ENCODE assay signal across 13 cellular contexts in the genomic region with DNA sequence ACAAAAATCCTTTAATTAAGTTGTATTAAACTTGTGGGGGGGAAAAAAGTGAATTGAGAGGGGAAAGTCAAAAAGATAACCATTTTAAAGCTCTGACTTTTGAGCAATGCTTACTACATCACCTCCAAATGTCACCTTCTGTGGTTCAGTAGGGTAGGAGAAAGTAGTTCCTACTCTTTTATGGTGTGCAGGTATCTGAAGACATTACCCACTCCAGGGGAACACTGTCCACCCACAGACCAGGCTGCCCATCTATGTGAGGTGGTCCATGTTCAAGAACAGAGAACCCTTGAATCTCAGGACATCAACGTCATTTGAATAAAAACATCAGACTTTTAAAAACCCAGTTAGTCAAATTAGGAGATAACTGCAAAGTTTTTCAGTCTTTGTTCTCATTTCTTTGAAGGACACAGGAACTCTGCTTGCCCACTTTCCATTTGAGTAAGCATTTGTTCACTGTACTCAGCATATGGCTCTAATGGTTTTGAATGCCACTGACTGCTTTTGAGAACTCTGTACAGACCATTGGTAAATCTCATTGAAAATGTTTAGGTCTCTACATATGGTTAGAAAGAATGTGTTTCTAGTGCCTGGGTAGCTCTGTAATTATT. TPM values are rescaled to one million over a fixed set of nuclear protein-coding genes. Genes with fewer than 3 reads are reported as not detected.
DNase-seq lines count a peak whose midpoint lies in the region; ATAC-seq and TF ChIP-seq lines count a peak whose summit lies in the region.
"Had no signal": no experiment of that assay in that cellular context is flagged by ENCODE, and none has a peak within 500 bp of the region (broad histone marks: within the 10 kb centered on the region; RNA-seq: fewer than 3 reads in every experiment).

No MANE protein-coding gene starts in this region.

- H3K4me1 Mint-ChIP-seq in activated naive CD8-positive, alpha-beta T cell treated with anti-CD3 and anti-CD28 coated beads for 36 hours = peaks cover 6% of the 10 kb centered on the region
- H3K4me1 Mint-ChIP-seq in activated naive CD8-positive, alpha-beta T cell treated with anti-CD3 and anti-CD28 coated beads, Interleukin-2, amount 50 U/mL, for 24 hours = peaks cover 2% of the 10 kb centered on the region

- H3K27me3 Mint-ChIP-seq in activated naive CD8-positive, alpha-beta T cell treated with anti-CD3 and anti-CD28 coated beads for 36 hours = peaks cover 26% of the 10 kb centered on the region
- H3K27me3 Mint-ChIP-seq in activated naive CD8-positive, alpha-beta T cell treated with anti-CD3 and anti-CD28 coated beads, Interleukin-2, amount 50 U/mL, for 24 hours = peaks cover 10% of the 10 kb centered on the region

- intact Hi-C loops in stomach (cut with DNase I; ENCODE audit: low total_unique reads) = no loop called here

- H3K36me3 Mint-ChIP-seq in activated naive CD8-positive, alpha-beta T cell treated with anti-CD3 and anti-CD28 coated beads for 36 hours = no peaks in the 10 kb centered on the region
- no peaks in the 10 kb centered on the region for H3K36me3 Mint-ChIP-seq in activated naive CD8-positive, alpha-beta T cell treated with anti-CD3 and anti-CD28 coated beads, Interleukin-2, amount 50 U/mL, for 24 hours (ENCODE audit: low read depth)

- ATAC-seq in activated naive CD8-positive, alpha-beta T cell treated with anti-CD3 and anti-CD28 coated beads, Interleukin-2, amount 50 U/mL, for 24 hours = no peak
- ATAC-seq in GM21576 (IDR thresholded peaks at IDR 0.05; ENCODE audit: unreplicated experiment) = peak; percentile 98
- ATAC-seq in HG03103 (IDR thresholded peaks at IDR 0.05; ENCODE audit: low read depth, unreplicated experiment) = peak; percentile 91
- ATAC-seq in upper lobe of left lung (ENCODE audit: low FRiP score in 2 of 2) = no peak
- ATAC-seq: A549 had no signal

- no peak for TF ChIP-seq POLR2A in upper lobe of left lung (IDR thresholded peaks at IDR 0.05)
- TF ChIP-seq POLR2A in stomach (IDR thresholded peaks at IDR 0.05) = no peak

- H3K4me3 ChIP-seq in upper lobe of left lung (no peak overlapping the region), stomach (no peak overlapping the region)
- H3K4me3 ChIP-seq: A549, ascending aorta had no signal

- H3K4me3 Mint-ChIP-seq in activated naive CD8-positive, alpha-beta T cell treated with anti-CD3 and anti-CD28 coated beads for 36 hours = no peak overlapping the region
- H3K4me3 Mint-ChIP-seq in activated naive CD8-positive, alpha-beta T cell treated with anti-CD3 and anti-CD28 coated beads, Interleukin-2, amount 50 U/mL, for 24 hours = no peak overlapping the region
- H3K4me3 Mint-ChIP-seq: T-helper 2 cell treated with Interferon-gamma antibody and Interleukin-4, amounts not matched to agents 5 μg/mL and 100 μg/mL, for 36 hours had no signal

- H3K4me1 ChIP-seq in upper lobe of left lung (no peaks in the 10 kb centered on the region), stomach (no peaks in the 10 kb centered on the region)
- H3K4me1 ChIP-seq: A549, ascending aorta had no signal

- H3K9me3 ChIP-seq in upper lobe of left lung = no peaks in the 10 kb centered on the region
- H3K9me3 ChIP-seq in stomach = no peaks in the 10 kb centered on the region
- H3K9me3 ChIP-seq: A549, ascending aorta had no signal

- peak overlapping the region; percentile 21 for H3K27ac Mint-ChIP-seq in activated naive CD8-positive, alpha-beta T cell treated with anti-CD3 and anti-CD28 coated beads for 36 hours
- no peak overlapping the region for H3K27ac Mint-ChIP-seq in activated naive CD8-positive, alpha-beta T cell treated with anti-CD3 and anti-CD28 coated beads, Interleukin-2, amount 50 U/mL, for 24 hours
- H3K27ac Mint-ChIP-seq: T-helper 2 cell treated with Interferon-gamma antibody and Interleukin-4, amounts not matched to agents 5 μg/mL and 100 μg/mL, for 36 hours had no signal

- TF ChIP-seq CTCF in upper lobe of left lung (IDR thresholded peaks at IDR 0.05) = no peak
- no peak for TF ChIP-seq CTCF in stomach (IDR thresholded peaks at IDR 0.05)

- H3K36me3 ChIP-seq in upper lobe of left lung = no peaks in the 10 kb centered on the region
- no peaks in the 10 kb centered on the region for H3K36me3 ChIP-seq in stomach
- H3K36me3 ChIP-seq: ascending aorta had no signal

- no peaks in the 10 kb centered on the region for H3K27me3 ChIP-seq in upper lobe of left lung
- no peaks in the 10 kb centered on the region for H3K27me3 ChIP-seq in stomach
- H3K27me3 ChIP-seq: ascending aorta had no signal

- H3K9me3 Mint-ChIP-seq in activated naive CD8-positive, alpha-beta T cell treated with anti-CD3 and anti-CD28 coated beads for 36 hours = no peaks in the 10 kb centered on the region
- H3K9me3 Mint-ChIP-seq in activated naive CD8-positive, alpha-beta T cell treated with anti-CD3 and anti-CD28 coated beads, Interleukin-2, amount 50 U/mL, for 24 hours = no peaks in the 10 kb centered on the region
- H3K9me3 Mint-ChIP-seq: T-helper 2 cell treated with Interferon-gamma antibody and Interleukin-4, amounts not matched to agents 5 μg/mL and 100 μg/mL, for 36 hours had no signal

- WGBS in upper lobe of left lung, 2 donors = 72 to 95% methylated on average over 1 of the region's 1 CpG
- 68 to 91% (median 84%) methylated on average over 1 of the region's 1 CpG for whole genome bisulfite sequencing in stomach, 5 donors

- no peak for TF ChIP-seq EP300 in upper lobe of left lung (IDR thresholded peaks at IDR 0.05)
- TF ChIP-seq EP300 in stomach (IDR thresholded peaks at IDR 0.05) = no peak

- no peak overlapping the region for H3K27ac ChIP-seq in upper lobe of left lung
- H3K27ac ChIP-seq in stomach = no peak overlapping the region
- H3K27ac ChIP-seq: A549, ascending aorta had no signal

- DNase-seq in activated naive CD8-positive, alpha-beta T cell treated with anti-CD3 and anti-CD28 coated beads for 36 hours = no peak
- no peak for DNase-seq in activated naive CD8-positive, alpha-beta T cell treated with anti-CD3 and anti-CD28 coated beads, Interleukin-2, amount 50 U/mL, for 24 hours
- DNase-seq in upper lobe of left lung (no peak), stomach (no peak)
- no peak for DNase-seq in effector CD4-positive, alpha-beta T cell
- DNase-seq in stimulated activated CD4-positive, alpha-beta T cell treated with anti-CD3 and anti-CD28 coated beads, Interleukin-2, amount 100 ng/mL, for 24 hours = no peak
- DNase-seq: KBM-7 had no signal

RNA-seq across cellular contexts. Expression of a gene that starts 18.4 kb away (rescaled TPM):
- total RNA-seq in activated naive CD8-positive, alpha-beta T cell treated with anti-CD3 and anti-CD28 coated beads for 36 hours = under 1 TPM; 0.56 to 0.90 TPM
- total RNA-seq in upper lobe of left lung (1 to 10 TPM in 3 of 6 donors, not detected in 3; 1.6 to 3.2 (median 2.3) TPM), stomach (under 1 TPM in 1 of 5 donors, not detected in 4; 0.92 TPM)
- 10 to 100 TPM in 1 of 3 donors, 1 to 10 TPM in 1, under 1 TPM in 1; 0.56 to 46.1 (median 1.2) TPM for polyA plus RNA-seq in stomach
- total RNA-seq: ascending aorta, ureter had no signal

RNA-seq across cellular contexts. Expression of a gene that starts 25.6 kb away (rescaled TPM):
- not detected for total RNA-seq in activated naive CD8-positive, alpha-beta T cell treated with anti-CD3 and anti-CD28 coated beads for 36 hours
- not detected for total RNA-seq in upper lobe of left lung
- not detected for total RNA-seq in stomach
- under 1 TPM in 1 of 3 donors, not detected in 2; 0.45 TPM for polyA plus RNA-seq in stomach
- total RNA-seq: ascending aorta, ureter had no signal
- polyA plus RNA-seq: A549 had no signal

Comparison
In these comparisons a context has a peak if more than half of its experiments do, and no peak if none do; other contexts are left out.
1. ATAC-seq: peak in GM21576 (single experiment) and HG03103 (single experiment); none in activated naive CD8-positive, alpha-beta T cell treated with anti-CD3 and anti-CD28 coated beads, Interleukin-2, amount 50 U/mL, for 24 hours (single experiment) and upper lobe of left lung (0 of 2).